1 cellular context compared by ENCODE assay signal in genomic region chr9:131812116-131812790, GRCh38.
TF ChIP-seq lines count a peak whose summit lies in the region.

No MANE protein-coding gene starts in this region.

TF ChIP-seq in WTC11, 78 proteins besides CTCF, POLR2A, EP300 and RAD21 (continued from another document):
- TF ChIP-seq GRHL2 (CRISPR knock-in tag; IDR thresholded peaks at IDR 0.05; ENCODE audit: insufficient replicate concordance, severe bottlenecking) (no peak), STAT6 (CRISPR knock-in tag; conservative IDR thresholded peaks at IDR 0.05; ENCODE audit: low read depth) (no peak)
